35 cellular contexts compared by ENCODE assay signal in genomic region chr7:31236868-31237267, GRCh38.
"Had no signal": no experiment of that assay in that cellular context is flagged by ENCODE, and none has a peak within 500 bp of the region (broad histone marks: within the 10 kb centered on the region; RNA-seq: fewer than 3 reads in every experiment).

No MANE protein-coding gene starts in this region.

- H3K9me3 ChIP-seq: MG63 had no signal

- H3K4me3 ChIP-seq: MG63 had no signal

- DNase-seq: Karpas-422, Kasumi-1, MG63, MM.1S, MV-4-11, NCI-H1048, NCI-H1092, NCI-H1092 treated with DMSO at 0.1 percent for 48 hours, NCI-H1105, NCI-H1105 treated with DMSO at 0.1 percent for 48 hours, NCI-H1417, NCI-H1417 treated with DMSO at 0.1 percent for 48 hours, NCI-H1436, NCI-H1436 treated with DMSO at 0.1 percent for 48 hours, NCI-H146, NCI-H1694, NCI-H1694 treated with DMSO at 0.1 percent for 48 hours, NCI-H187 treated with DMSO at 0.1 percent for 48 hours, NCI-H1930, NCI-H2029, NCI-H2029 treated with DMSO at 0.1 percent for 48 hours, NCI-H2081, NCI-H2081 treated with DMSO at 0.1 percent for 48 hours, NCI-H2107, NCI-H2171, NCI-H2171 treated with DMSO at 0.1 percent for 48 hours, NCI-H2227 treated with DMSO at 0.1 percent for 48 hours, NCI-H226, NCI-H345, NCI-H446, NCI-H446 treated with DMSO at 0.1 percent for 48 hours, NCI-H510A, NCI-H510A treated with DMSO at 0.1 percent for 48 hours, NCI-H524, NCI-H524 treated with DMSO at 0.1 percent for 48 hours had no signal

- H3K36me3 ChIP-seq: MG63 had no signal
